In genomic region chrX:110755061-110755460, GRCh38 we compare ENCODE assay signal across 1 cellular context.
TF ChIP-seq lines count a peak whose summit lies in the region.

No MANE protein-coding gene starts in this region.

TF ChIP-seq in WTC11, 78 proteins besides CTCF, POLR2A, EP300 and RAD21 (continued from another document):
- TF ChIP-seq ERG (CRISPR knock-in tag; IDR thresholded peaks at IDR 0.05) (no peak), RELA (CRISPR knock-in tag; IDR thresholded peaks at IDR 0.05; ENCODE audit: borderline replicate concordance) (no peak), IRF1 (CRISPR knock-in tag; IDR thresholded peaks at IDR 0.05) (no peak), NR3C1 (CRISPR knock-in tag; conservative IDR thresholded peaks at IDR 0.05; ENCODE audit: low read depth) (no peak), GABPB1 (CRISPR knock-in tag; IDR thresholded peaks at IDR 0.05) (no peak), NR1H2 (CRISPR knock-in tag; IDR thresholded peaks at IDR 0.05) (no peak), ATF2 (CRISPR knock-in tag; IDR thresholded peaks at IDR 0.05; ENCODE audit: borderline replicate concordance, low read depth) (no peak), ZNF121 (CRISPR knock-in tag; IDR thresholded peaks at IDR 0.05) (no peak), E2F1 (CRISPR knock-in tag; IDR thresholded peaks at IDR 0.05) (no peak), RORB (CRISPR knock-in tag; IDR thresholded peaks at IDR 0.05) (no peak), ZNF532 (CRISPR knock-in tag; IDR thresholded peaks at IDR 0.05; ENCODE audit: borderline replicate concordance) (no peak), ZNF232 (CRISPR knock-in tag; IDR thresholded peaks at IDR 0.05) (no peak), AFF4 (CRISPR knock-in tag; IDR thresholded peaks at IDR 0.05; ENCODE audit: borderline replicate concordance) (no peak)
